In the genomic region with DNA sequence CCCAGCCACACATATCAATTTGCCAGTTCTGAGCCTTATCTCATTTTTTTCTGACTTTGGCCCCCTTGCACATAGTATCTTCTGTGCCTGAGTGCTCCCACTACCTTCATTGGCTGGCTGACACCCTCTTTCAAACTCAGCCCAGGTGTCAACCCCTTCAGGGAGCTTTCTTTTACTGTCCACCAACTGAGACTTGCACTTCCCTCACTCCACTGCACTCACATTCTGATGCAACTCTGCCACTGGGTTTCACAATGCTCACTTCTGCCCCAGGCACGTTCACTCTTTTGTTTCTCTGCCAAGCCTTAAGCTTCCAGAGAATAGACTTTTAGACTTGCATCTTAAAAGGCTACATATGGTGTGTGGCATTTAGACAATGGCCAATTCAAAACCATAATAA, we compare ENCODE assay signal across 10 cellular contexts.
A peak's percentile ranks its signal among the peaks of the same experiment; 100 is the strongest.
DNase-seq lines count a peak whose midpoint lies in the region; ATAC-seq and TF ChIP-seq lines count a peak whose summit lies in the region.
"Had no signal": no experiment of that assay in that cellular context is flagged by ENCODE, and none has a peak within 500 bp of the region (broad histone marks: within the 10 kb centered on the region; RNA-seq: fewer than 3 reads in every experiment).

No MANE protein-coding gene starts in this region.

- H3K9ac ChIP-seq in liver (ENCODE audit: low read depth in 1 of 2, low read length in 2 of 2): no peak overlapping the region

- H3K4me3 ChIP-seq in astrocyte of the spinal cord (ENCODE audit: low read depth, low read length) (no peak overlapping the region), liver (ENCODE audit: low read depth in 1 of 3, low read length in 3 of 3) (no peak overlapping the region)

- peak; percentile 55 for DNase-seq in CD14-positive monocyte (ENCODE audit: low spot score)
- DNase-seq in KBM-7: peak; percentile 43
- DNase-seq in astrocyte of the spinal cord (ENCODE audit: low read depth, low spot score): peak; percentile 48
- DNase-seq in SW 1271 (lab: John Stamatoyannopoulos, UW): no peak
- no peak for DNase-seq in medulla oblongata (ENCODE audit: extremely low spot score)
- DNase-seq: NK-92 treated with Interleukin-12 subunit alpha and Interleukin-12 subunit beta, amount 100 ng/mL, for 24 hours had no signal

- H3K27ac Mint-ChIP-seq in CD14-positive monocyte: peak overlapping the region in 3 of 7 donors; percentile 34 to 70 (median 68)
- H3K27ac Mint-ChIP-seq: stimulated activated naive CD8-positive, alpha-beta T cell treated with anti-CD3 and anti-CD28 coated beads, Interleukin-15, Interleukin-2, amounts not matched to agents 100 ng/mL and 50 ng/mL, for 24 hours had no signal

- in situ Hi-C loops in KBM-7 (cut with MboI; ENCODE audit: low pct_unique_long_range_greater_than_20kb, low sequenced_read_pairs) (no loop called here), astrocyte of the spinal cord (cut with HindIII; ENCODE audit: low sequenced_read_pairs) (no loop called here)

- peak; percentile 34 to 36 for TF ChIP-seq RAD21 in liver (IDR thresholded peaks at IDR 0.05)

- H3K27ac ChIP-seq in liver (ENCODE audit: low read depth in 1 of 2, low read length in 2 of 2): no peak overlapping the region

- peaks cover 0 to 12% (median under 1%) of the 10 kb centered on the region in 4 donors for H3K9me3 ChIP-seq in liver (ENCODE audit: control insufficient read depth in 4 of 4, low read length in 3 of 4)

- peaks cover 7% of the 10 kb centered on the region for H3K4me1 Mint-ChIP-seq in CD14-positive monocyte

- no peak for TF ChIP-seq CTCF in CD14-positive monocyte (IDR thresholded peaks at IDR 0.05)
- no peak for TF ChIP-seq CTCF in astrocyte of the spinal cord (IDR thresholded peaks at IDR 0.05; ENCODE audit: low read depth, low read length)
- no peak for TF ChIP-seq CTCF in liver (IDR thresholded peaks at IDR 0.05; ENCODE audit: low read depth, low read length, missing input control)

- H3K36me3 ChIP-seq in liver (ENCODE audit: control insufficient read depth in 4 of 4, insufficient read depth in 3 of 4, low read depth in 1 of 4, low read length in 3 of 4): no peaks in the 10 kb centered on the region

- no peak overlapping the region for H3K4me3 Mint-ChIP-seq in CD14-positive monocyte
- H3K4me3 Mint-ChIP-seq: stimulated activated naive CD8-positive, alpha-beta T cell treated with anti-CD3 and anti-CD28 coated beads, Interleukin-15, Interleukin-2, amounts not matched to agents 100 ng/mL and 50 ng/mL, for 24 hours had no signal

- WGBS in liver: 16% methylated on average over 1 of the region's 1 CpG

- peaks cover 0 to 2% (median 0%) of the 10 kb centered on the region in 3 donors for H3K27me3 Mint-ChIP-seq in CD14-positive monocyte (ENCODE audit: low read depth in 3 of 3)
- H3K27me3 Mint-ChIP-seq: stimulated activated naive CD8-positive, alpha-beta T cell treated with anti-CD3 and anti-CD28 coated beads, Interleukin-15, Interleukin-2, amounts not matched to agents 100 ng/mL and 50 ng/mL, for 24 hours had no signal

- intact Hi-C loops in CD14-positive monocyte (cut with micrococcal nuclease): no loop called here

- peaks cover 10 to 19% (median 17%) of the 10 kb centered on the region in 7 donors for H3K9me3 Mint-ChIP-seq in CD14-positive monocyte

- H3K36me3 Mint-ChIP-seq in CD14-positive monocyte: peaks cover 2 to 6% of the 10 kb centered on the region in 2 donors

- ATAC-seq in HG03108 (IDR thresholded peaks at IDR 0.05; ENCODE audit: unreplicated experiment) (no peak), GM18498 (IDR thresholded peaks at IDR 0.05; ENCODE audit: unreplicated experiment) (no peak)

- no peaks in the 10 kb centered on the region for H3K27me3 ChIP-seq in liver (ENCODE audit: control insufficient read depth in 4 of 4, insufficient read depth in 4 of 4, low read length in 3 of 4)

- peaks cover 0 to 3% (median 1%) of the 10 kb centered on the region in 4 donors for H3K4me1 ChIP-seq in liver (ENCODE audit: control insufficient read depth in 4 of 4, insufficient read depth in 4 of 4, low read length in 3 of 4)

TF ChIP-seq in liver, 16 proteins besides CTCF, POLR2A, EP300 and RAD21:
- TF ChIP-seq, protein P1, sequence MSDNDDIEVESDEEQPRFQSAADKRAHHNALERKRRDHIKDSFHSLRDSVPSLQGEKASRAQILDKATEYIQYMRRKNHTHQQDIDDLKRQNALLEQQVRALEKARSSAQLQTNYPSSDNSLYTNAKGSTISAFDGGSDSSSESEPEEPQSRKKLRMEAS (IDR thresholded peaks at IDR 0.05): no peak
- TF ChIP-seq FOXA1 (IDR thresholded peaks at IDR 0.05): no peak
- no peak for TF ChIP-seq YY1 (IDR thresholded peaks at IDR 0.05)
- peak; percentile 46 to 69 for TF ChIP-seq HNF4A (conservative IDR thresholded peaks at IDR 0.05)
- TF ChIP-seq GABPA (IDR thresholded peaks at IDR 0.05 in 1 of 2, conservative IDR thresholded peaks at IDR 0.05 in 1 of 2): no peak
- no peak for TF ChIP-seq TAF1 (conservative IDR thresholded peaks at IDR 0.05)
- no peak for TF ChIP-seq JUND (IDR thresholded peaks at IDR 0.05)
- no peak for TF ChIP-seq HNF4G (IDR thresholded peaks at IDR 0.05)
- peak; percentile 49 to 57 for TF ChIP-seq RXRA (IDR thresholded peaks at IDR 0.05)
- TF ChIP-seq, protein P2, sequence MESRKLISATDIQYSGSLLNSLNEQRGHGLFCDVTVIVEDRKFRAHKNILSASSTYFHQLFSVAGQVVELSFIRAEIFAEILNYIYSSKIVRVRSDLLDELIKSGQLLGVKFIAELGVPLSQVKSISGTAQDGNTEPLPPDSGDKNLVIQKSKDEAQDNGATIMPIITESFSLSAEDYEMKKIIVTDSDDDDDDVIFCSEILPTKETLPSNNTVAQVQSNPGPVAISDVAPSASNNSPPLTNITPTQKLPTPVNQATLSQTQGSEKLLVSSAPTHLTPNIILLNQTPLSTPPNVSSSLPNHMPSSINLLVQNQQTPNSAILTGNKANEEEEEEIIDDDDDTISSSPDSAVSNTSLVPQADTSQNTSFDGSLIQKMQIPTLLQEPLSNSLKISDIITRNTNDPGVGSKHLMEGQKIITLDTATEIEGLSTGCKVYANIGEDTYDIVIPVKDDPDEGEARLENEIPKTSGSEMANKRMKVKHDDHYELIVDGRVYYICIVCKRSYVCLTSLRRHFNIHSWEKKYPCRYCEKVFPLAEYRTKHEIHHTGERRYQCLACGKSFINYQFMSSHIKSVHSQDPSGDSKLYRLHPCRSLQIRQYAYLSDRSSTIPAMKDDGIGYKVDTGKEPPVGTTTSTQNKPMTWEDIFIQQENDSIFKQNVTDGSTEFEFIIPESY (IDR thresholded peaks at IDR 0.05): no peak
- no peak for TF ChIP-seq FOXA2 (IDR thresholded peaks at IDR 0.05)
- TF ChIP-seq EGR1 (IDR thresholded peaks at IDR 0.05; ENCODE audit: low read depth in 2 of 2): no peak
- TF ChIP-seq, protein P3, sequence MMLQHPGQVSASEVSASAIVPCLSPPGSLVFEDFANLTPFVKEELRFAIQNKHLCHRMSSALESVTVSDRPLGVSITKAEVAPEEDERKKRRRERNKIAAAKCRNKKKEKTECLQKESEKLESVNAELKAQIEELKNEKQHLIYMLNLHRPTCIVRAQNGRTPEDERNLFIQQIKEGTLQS (IDR thresholded peaks at IDR 0.05): peak; percentile 70

Comparison
In these comparisons a context has a peak if more than half of its experiments do, and no peak if none do; other contexts are left out.
1. DNase-seq: peak in CD14-positive monocyte (single experiment), KBM-7 (single experiment) and astrocyte of the spinal cord (single experiment); none in SW 1271 (0 of 2) and medulla oblongata (single experiment).